Comparison of ENCODE assay signal across 20 cellular contexts in genomic region chr6:90846824-90847223, GRCh38.
DNase-seq lines count a peak whose midpoint lies in the region; ATAC-seq and TF ChIP-seq lines count a peak whose summit lies in the region.
"Had no signal": no experiment of that assay in that cellular context is flagged by ENCODE, and none has a peak within 500 bp of the region (broad histone marks: within the 10 kb centered on the region; RNA-seq: fewer than 3 reads in every experiment).

No MANE protein-coding gene starts in this region.

- peak; percentile 41; the same call in 1 of the 2 replicates for TF ChIP-seq CTCF in PC-3 (conservative IDR thresholded peaks at IDR 0.05; ENCODE audit: low read depth, low read length)
- peak; percentile 34 for TF ChIP-seq CTCF in epithelial cell of proximal tubule (conservative IDR thresholded peaks at IDR 0.05; ENCODE audit: low read depth, low read length)

- no peak overlapping the region for H3K9ac ChIP-seq in PC-3 (ENCODE audit: low read length)

- no peaks in the 10 kb centered on the region for H3K4me1 ChIP-seq in PC-3 (ENCODE audit: insufficient read depth, low read length)
- H3K4me1 ChIP-seq: thyroid gland had no signal

- no peaks in the 10 kb centered on the region for H3F3A ChIP-seq in PC-3 (ENCODE audit: low read length, unreplicated experiment)

- ATAC-seq in PC-3 (no peak), HG02623 (IDR thresholded peaks at IDR 0.05; ENCODE audit: unreplicated experiment) (no peak)
- ATAC-seq: GM23338; left colon; Right ventricle myocardium inferior; stimulated activated naive CD8-positive, alpha-beta T cell treated with anti-CD3 and anti-CD28 coated beads, Interleukin-15, amount 100 ng/mL, for 72 hours had no signal

- DNase-seq in A172 (ENCODE audit: low spot score) (peak; percentile 6), DMS53 treated with DMSO at 0.1 percent for 48 hours (lab: John Stamatoyannopoulos, UW; ENCODE audit: unreplicated experiment) (peak; percentile 18), PC-3 (peak; percentile 46), epithelial cell of proximal tubule (ENCODE audit: low read depth) (peak; percentile 1), NCI-H187 (lab: John Stamatoyannopoulos, UW) (no peak), GDM1 (lab: John Stamatoyannopoulos, UW) (no peak), NCI-H510A (lab: John Stamatoyannopoulos, UW) (no peak)
- DNase-seq: activated CD4-positive, alpha-beta T cell treated with anti-CD3 and anti-CD28 coated beads, Interleukin-2, amount 50 U/mL, for 48 hours; activated CD4-positive, CD25-positive, alpha-beta regulatory T cell; activated CD8-positive, alpha-beta memory T cell treated with anti-CD3 and anti-CD28 coated beads, Interleukin-2, amount 50 U/mL, for 4 hours; anterior cingulate cortex; Karpas-422; left colon; NCI-H187 treated with DMSO at 0.1 percent for 48 hours; NCI-H510A treated with DMSO at 0.1 percent for 48 hours; stimulated activated naive CD8-positive, alpha-beta T cell treated with anti-CD3 and anti-CD28 coated beads, Interleukin-15, amount 100 ng/mL, for 72 hours; thyroid gland had no signal

- H4K20me1 ChIP-seq in PC-3 (ENCODE audit: low read length) = no peaks in the 10 kb centered on the region

- POLR2A ChIA-PET in PC-3 (lab: Charles Lee; ENCODE audit: unreplicated experiment) = no interaction called here

- no peaks in the 10 kb centered on the region for H3K9me2 ChIP-seq in PC-3 (replicated peaks; ENCODE audit: low read length)

- no peaks in the 10 kb centered on the region for H3K36me3 ChIP-seq in PC-3 (ENCODE audit: low read depth, low read length)
- H3K36me3 ChIP-seq: thyroid gland had no signal

- H2AFZ ChIP-seq in PC-3 (ENCODE audit: low read length) = no peak overlapping the region
- H2AFZ ChIP-seq: GM23338 had no signal

- H3K4me3 ChIP-seq in PC-3 (ENCODE audit: low read length) (no peak overlapping the region), epithelial cell of proximal tubule (ENCODE audit: low read depth, low read length) (no peak overlapping the region)
- H3K4me3 ChIP-seq: GM23338, thyroid gland had no signal

- H3K79me2 ChIP-seq in PC-3 (ENCODE audit: low read length) = no peaks in the 10 kb centered on the region

- CTCF ChIA-PET in PC-3 (lab: Charles Lee) = no interaction called here

- no peaks in the 10 kb centered on the region for H3K9me3 ChIP-seq in PC-3 (ENCODE audit: low read length)
- H3K9me3 ChIP-seq: thyroid gland had no signal

- BruUV-seq in PC-3 (replicated peaks; lab: Mats Ljungman, UMichigan) = no TSS peak

- no peak overlapping the region for H3K27ac ChIP-seq in PC-3 (ENCODE audit: low read length)
- H3K27ac ChIP-seq: thyroid gland had no signal

- no peak overlapping the region for H3K4me2 ChIP-seq in PC-3 (ENCODE audit: low read length)
- H3K4me2 ChIP-seq: GM23338 had no signal

- H3K27me3 ChIP-seq in PC-3 (ENCODE audit: low read length) = 0 out of 2 replicates have a peak, but pooled peaks cover 17% of the 10 kb centered on the region
- H3K27me3 ChIP-seq: thyroid gland had no signal

- intact Hi-C loops in PC-3 (cut with micrococcal nuclease) = no loop called here

Comparison
In these comparisons a context has a peak if more than half of its experiments do, and no peak if none do; other contexts are left out.
1. DNase-seq: peak in A172 (single experiment), DMS53 treated with DMSO at 0.1 percent for 48 hours (single experiment), PC-3 (single experiment) and epithelial cell of proximal tubule (single experiment); none in NCI-H187 (0 of 2), GDM1 (single experiment) and NCI-H510A (single experiment).